In the genomic region with DNA sequence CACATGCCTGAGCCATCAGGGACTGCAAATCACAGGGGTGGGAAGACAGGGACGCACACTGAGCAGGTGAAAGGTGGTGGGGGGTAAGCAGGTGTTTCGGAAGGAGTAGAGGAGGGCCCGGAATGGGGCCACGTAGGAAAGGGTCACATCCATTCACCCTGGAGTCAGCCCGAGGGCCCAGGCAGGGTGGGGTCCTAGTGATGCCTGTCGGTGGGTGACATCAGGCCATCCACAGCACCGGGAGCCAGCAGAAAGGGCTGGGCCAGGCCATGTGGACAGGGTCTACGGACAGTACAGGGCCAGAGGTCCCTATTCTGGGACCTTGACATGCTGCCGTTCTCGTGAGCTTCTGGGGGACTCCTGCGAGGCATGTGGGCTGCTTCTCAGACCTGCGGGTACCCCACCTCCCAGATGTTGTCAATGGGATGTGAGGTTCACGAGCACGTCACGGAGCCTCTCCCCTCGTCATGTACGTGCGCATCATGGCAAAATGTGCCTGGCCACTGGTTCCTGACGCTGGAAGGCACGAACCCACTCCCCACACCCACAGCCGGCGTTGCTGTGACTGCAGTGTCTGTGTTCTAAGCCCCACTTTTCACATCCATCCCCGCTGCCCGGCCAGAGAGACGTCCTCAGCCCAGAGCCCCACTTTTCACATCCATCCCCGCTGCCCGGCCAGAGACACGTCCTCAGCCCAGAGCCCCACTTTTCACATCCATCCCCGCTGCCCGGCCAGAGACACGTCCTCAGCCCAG, we compare ENCODE assay signal across 1 cellular context.
TF ChIP-seq lines count a peak whose summit lies in the region.

No MANE protein-coding gene starts in this region.

TF ChIP-seq in A549, 52 proteins besides CTCF, POLR2A, EP300 and RAD21 (continued from another document):
- no peak for TF ChIP-seq HOXB5 (CRISPR knock-in tag; IDR thresholded peaks at IDR 0.05)
- TF ChIP-seq HOXA7 (CRISPR knock-in tag; IDR thresholded peaks at IDR 0.05), result no peak
- TF ChIP-seq ZSCAN20 (CRISPR knock-in tag; IDR thresholded peaks at IDR 0.05), result no peak
